In genomic region chr1:39061951-39062350, GRCh38 we compare ENCODE assay signal across 18 cellular contexts. TPM values are rescaled to one million over a fixed set of nuclear protein-coding genes. Genes with fewer than 3 reads are reported as not detected.
DNase-seq lines count a peak whose midpoint lies in the region; ATAC-seq and TF ChIP-seq lines count a peak whose summit lies in the region.
"Had no signal": no experiment of that assay in that cellular context is flagged by ENCODE, and none has a peak within 500 bp of the region (broad histone marks: within the 10 kb centered on the region; RNA-seq: fewer than 3 reads in every experiment).

No MANE protein-coding gene starts in this region.

- ATAC-seq in HG02885 (IDR thresholded peaks at IDR 0.05; ENCODE audit: poor library complexity, unreplicated experiment) (no peak), GM19324 (IDR thresholded peaks at IDR 0.05; ENCODE audit: low FRiP score, unreplicated experiment) (no peak)
- ATAC-seq: K562, Right ventricle myocardium inferior had no signal

- H3K9ac ChIP-seq in mammary epithelial cell (ENCODE audit: insufficient read depth, low read length), result no peak overlapping the region

- H3K79me2 ChIP-seq in mammary epithelial cell (ENCODE audit: insufficient read depth, low read length), result no peaks in the 10 kb centered on the region

- H3K36me3 ChIP-seq in mammary epithelial cell (ENCODE audit: insufficient read depth, low read length), result no peaks in the 10 kb centered on the region
- H3K36me3 ChIP-seq: Peyer's patch had no signal

- H3K27me3 Mint-ChIP-seq in MCF 10A (ENCODE audit: insufficient read depth, unreplicated experiment), result no peaks in the 10 kb centered on the region

- CTCF ChIA-PET in MCF 10A (lab: Yijun Ruan, JAX), result no interaction called here
- CTCF ChIA-PET in mammary epithelial cell (lab: Charles Lee; ENCODE audit: low non-redundant PET), result no interaction called here
- CTCF ChIA-PET in GM10248 (lab: Yijun Ruan, JAX), result no interaction called here

- peaks cover 5% of the 10 kb centered on the region for H3K36me3 Mint-ChIP-seq in MCF 10A (ENCODE audit: insufficient read depth, unreplicated experiment)

- H3K4me2 ChIP-seq in mammary epithelial cell (ENCODE audit: insufficient read depth, low read depth, low read length), result no peak overlapping the region

- in situ Hi-C loops in mammary epithelial cell (cut with MboI; ENCODE audit: low sequenced_read_pairs in 2 of 2), result no loop called here
- in situ Hi-C loops in astrocyte of the spinal cord (cut with HindIII; ENCODE audit: low sequenced_read_pairs), result no loop called here

- no peaks in the 10 kb centered on the region for H3K9me3 Mint-ChIP-seq in MCF 10A (ENCODE audit: unreplicated experiment)
- H3K9me3 Mint-ChIP-seq: H9 had no signal

- POLR2A ChIA-PET in MCF 10A (lab: Yijun Ruan, JAX), result interaction anchor here (0.6 kb wide), 1 partner anchor 176 kb away, joined by 3 read pairs; no protein-coding TSS in a partner anchor
- POLR2A ChIA-PET in GM10248 (lab: Yijun Ruan, JAX), result no interaction called here

- no peaks in the 10 kb centered on the region for H3K4me1 Mint-ChIP-seq in MCF 10A (ENCODE audit: insufficient read depth, unreplicated experiment)

- no peaks in the 10 kb centered on the region for H4K20me1 ChIP-seq in mammary epithelial cell (ENCODE audit: insufficient read depth, low read length)

- no peaks in the 10 kb centered on the region for H3K27me3 ChIP-seq in mammary epithelial cell (ENCODE audit: insufficient read depth, low read length)
- H3K27me3 ChIP-seq: Peyer's patch had no signal

- H3K9me3 ChIP-seq in mammary epithelial cell (replicated peaks; ENCODE audit: insufficient read depth, low read length), result no peaks in the 10 kb centered on the region
- H3K9me3 ChIP-seq: Peyer's patch had no signal

- H3K27ac Mint-ChIP-seq in MCF 10A (ENCODE audit: low read depth, unreplicated experiment), result no peak overlapping the region
- H3K27ac Mint-ChIP-seq: H9 had no signal

- DNase-seq in MCF 10A (ENCODE audit: unreplicated experiment), result peak; percentile 42
- no peak for DNase-seq in mammary epithelial cell
- peak; percentile 22 for DNase-seq in astrocyte of the spinal cord (ENCODE audit: low read depth, low spot score)
- DNase-seq in fibroblast of mammary gland (ENCODE audit: low read depth), result peak; percentile 46
- DNase-seq in GM10248 (ENCODE audit: extremely low spot score), result no peak
- DNase-seq in cerebellum (ENCODE audit: low spot score), result no peak
- DNase-seq: C1 segment of cervical spinal cord, DMS 273 treated with DMSO at 0.1 percent for 48 hours, H9, NCI-H1092, NCI-H146, NCI-H2081 treated with DMSO at 0.1 percent for 48 hours, NCI-H510A, Peyer's patch had no signal

- H2AFZ ChIP-seq in mammary epithelial cell (ENCODE audit: low read depth, low read length), result no peak overlapping the region

- dilution Hi-C loops in mammary epithelial cell (cut with HindIII; ENCODE audit: low sequenced_read_pairs), result no loop called here

- H3K4me3 ChIP-seq in mammary epithelial cell (replicated peaks in 1 of 3; ENCODE audit: insufficient read depth in 1 of 3, low read depth in 2 of 3, low read length in 3 of 3) (no peak overlapping the region), astrocyte of the spinal cord (ENCODE audit: low read depth, low read length) (no peak overlapping the region), fibroblast of mammary gland (ENCODE audit: control insufficient read depth, low read depth, low read length) (no peak overlapping the region)
- H3K4me3 ChIP-seq: K562, Peyer's patch had no signal

- intact Hi-C loops in MCF 10A (cut with micrococcal nuclease) (no loop called here), mammary epithelial cell (cut with micrococcal nuclease) (no loop called here)

- TF ChIP-seq CTCF in MCF 10A (IDR thresholded peaks at IDR 0.05; ENCODE audit: unreplicated experiment) (no peak), mammary epithelial cell (conservative IDR thresholded peaks at IDR 0.05 in 1 of 2, IDR thresholded peaks at IDR 0.05 in 1 of 2; ENCODE audit: extremely low read depth in 1 of 2, insufficient read depth in 1 of 2, low read depth in 1 of 2, low read length in 2 of 2) (no peak), astrocyte of the spinal cord (IDR thresholded peaks at IDR 0.05; ENCODE audit: low read depth, low read length) (no peak), fibroblast of mammary gland (conservative IDR thresholded peaks at IDR 0.05; ENCODE audit: control insufficient read depth, insufficient read depth, low read depth, low read length) (no peak), GM10248 (IDR thresholded peaks at IDR 0.05; ENCODE audit: control extremely low read depth, extremely low read depth, low read depth, missing control alignments) (no peak)

- H3K4me3 Mint-ChIP-seq in MCF 10A (ENCODE audit: unreplicated experiment), result no peak overlapping the region
- H3K4me3 Mint-ChIP-seq: H9 had no signal

- H3K4me1 ChIP-seq in mammary epithelial cell (ENCODE audit: insufficient read depth, low read length), result no peaks in the 10 kb centered on the region
- H3K4me1 ChIP-seq: Peyer's patch had no signal

- BruUV-seq in MCF 10A (replicated peaks; lab: Mats Ljungman, UMichigan) (no TSS peak), mammary epithelial cell (replicated peaks; lab: Mats Ljungman, UMichigan) (no TSS peak)

- WGBS in mammary epithelial cell (ENCODE audit: low coverage, missing lambda C conversion rate), result 85% methylated on average over 4 of the region's 4 CpGs

- H3K27ac ChIP-seq in mammary epithelial cell (ENCODE audit: insufficient read depth, low read depth, low read length), result no peak overlapping the region
- H3K27ac ChIP-seq: Peyer's patch had no signal

RNA-seq across cellular contexts. Expression of gene NDUFS5, which starts 35.8 kb away (rescaled TPM):
- total RNA-seq in MCF 10A (2022) (224 and 233 TPM in 2 replicates), mammary epithelial cell (100 to 1,000 TPM; 204 to 259 TPM), cerebellum (178 TPM)
- 688 TPM for polyA plus RNA-seq in mammary epithelial cell
- 433 TPM for polyA minus RNA-seq in mammary epithelial cell

Comparison
In these comparisons a context has a peak if more than half of its experiments do, and no peak if none do; other contexts are left out.
1. DNase-seq: peak in MCF 10A (single experiment), astrocyte of the spinal cord (single experiment) and fibroblast of mammary gland (single experiment); none in mammary epithelial cell (single experiment), GM10248 (single experiment) and cerebellum (single experiment).